In genomic region chr11:118872403-118872821, GRCh38 we compare ENCODE assay signal across 13 cellular contexts. TPM values are rescaled to one million over a fixed set of nuclear protein-coding genes. Genes with fewer than 3 reads are reported as not detected.
DNase-seq lines count a peak whose midpoint lies in the region; ATAC-seq and TF ChIP-seq lines count a peak whose summit lies in the region.
"Had no signal": no experiment of that assay in that cellular context is flagged by ENCODE, and none has a peak within 500 bp of the region (broad histone marks: within the 10 kb centered on the region; RNA-seq: fewer than 3 reads in every experiment).

No MANE protein-coding gene starts in this region.

- peaks cover 56% of the 10 kb centered on the region for H3K4me1 Mint-ChIP-seq in activated T-helper 2 cell treated with anti-CD3 and anti-CD28 coated beads, Interferon-gamma antibody, Interleukin-2, Interleukin-4, amounts not matched to agents 10 μg/mL and 5 μg/mL and 100 μg/mL, durations not matched to agents 14 hours and 24 hours and 36 hours (ENCODE audit: low read depth)
- peaks cover 11% of the 10 kb centered on the region for H3K4me1 Mint-ChIP-seq in HFFc6 (ENCODE audit: low read depth)

- H3K79me2 ChIP-seq in OCI-LY1 (ENCODE audit: insufficient read depth, low read length), result no peaks in the 10 kb centered on the region

- no peaks in the 10 kb centered on the region for H3K36me3 Mint-ChIP-seq in activated T-helper 2 cell treated with anti-CD3 and anti-CD28 coated beads, Interferon-gamma antibody, Interleukin-2, Interleukin-4, amounts not matched to agents 10 μg/mL and 5 μg/mL and 100 μg/mL, durations not matched to agents 14 hours and 24 hours and 36 hours (ENCODE audit: low read depth)
- no peaks in the 10 kb centered on the region for H3K36me3 Mint-ChIP-seq in HFFc6 (ENCODE audit: low read depth)

- H3K9me2 ChIP-seq in OCI-LY1 (ENCODE audit: low read depth, low read length), result no peaks in the 10 kb centered on the region

- H3K4me3 Mint-ChIP-seq in activated T-helper 2 cell treated with anti-CD3 and anti-CD28 coated beads, Interferon-gamma antibody, Interleukin-2, Interleukin-4, amounts not matched to agents 10 μg/mL and 5 μg/mL and 100 μg/mL, durations not matched to agents 14 hours and 24 hours and 36 hours (ENCODE audit: low read depth), result no peak overlapping the region
- H3K4me3 Mint-ChIP-seq in HFFc6, result no peak overlapping the region

- peak overlapping the region; percentile 59 for H3K27ac Mint-ChIP-seq in activated T-helper 2 cell treated with anti-CD3 and anti-CD28 coated beads, Interferon-gamma antibody, Interleukin-2, Interleukin-4, amounts not matched to agents 10 μg/mL and 5 μg/mL and 100 μg/mL, durations not matched to agents 14 hours and 24 hours and 36 hours
- H3K27ac Mint-ChIP-seq in HFFc6, result no peak overlapping the region

- peak; percentile 41 for ATAC-seq in GM18499 (IDR thresholded peaks at IDR 0.05; ENCODE audit: insufficient read depth, unreplicated experiment)
- no peak for ATAC-seq in GM18870 (IDR thresholded peaks at IDR 0.05; ENCODE audit: unreplicated experiment)
- ATAC-seq: Right ventricle myocardium inferior had no signal

- H3K27ac ChIP-seq in OCI-LY1 (ENCODE audit: low read depth, low read length, poor library complexity, severe bottlenecking) (peak overlapping the region; percentile 97), ovary (no peak overlapping the region)

- H3K27me3 Mint-ChIP-seq in activated T-helper 2 cell treated with anti-CD3 and anti-CD28 coated beads, Interferon-gamma antibody, Interleukin-2, Interleukin-4, amounts not matched to agents 10 μg/mL and 5 μg/mL and 100 μg/mL, durations not matched to agents 14 hours and 24 hours and 36 hours (ENCODE audit: low read depth), result no peaks in the 10 kb centered on the region
- peaks cover 2% of the 10 kb centered on the region; the same call in 1 of the 2 replicates for H3K27me3 Mint-ChIP-seq in HFFc6 (ENCODE audit: insufficient read depth)

- H3K9me3 Mint-ChIP-seq in activated T-helper 2 cell treated with anti-CD3 and anti-CD28 coated beads, Interferon-gamma antibody, Interleukin-2, Interleukin-4, amounts not matched to agents 10 μg/mL and 5 μg/mL and 100 μg/mL, durations not matched to agents 14 hours and 24 hours and 36 hours, result no peaks in the 10 kb centered on the region
- no peaks in the 10 kb centered on the region for H3K9me3 Mint-ChIP-seq in HFFc6

- H3K9ac ChIP-seq in OCI-LY1 (ENCODE audit: low read length), result peak overlapping the region; percentile 56

- H3K4me2 ChIP-seq in OCI-LY1 (ENCODE audit: low read length), result peak overlapping the region; percentile 59

- no peaks in the 10 kb centered on the region for H3K36me3 ChIP-seq in OCI-LY1 (ENCODE audit: insufficient read depth, low read length)
- H3K36me3 ChIP-seq in ovary, result no peaks in the 10 kb centered on the region

- peak; percentile 38 for DNase-seq in activated T-helper 2 cell treated with anti-CD3 and anti-CD28 coated beads, Interferon-gamma antibody, Interleukin-2, Interleukin-4, amounts not matched to agents 10 μg/mL and 5 μg/mL and 100 μg/mL, durations not matched to agents 14 hours and 24 hours and 36 hours (ENCODE audit: low spot score)
- DNase-seq in ovary (peak; percentile 65 to 83 (median 70)), CD1c-positive myeloid dendritic cell (ENCODE audit: extremely low spot score) (no peak), HFFc6 (no peak), DMS153 (lab: John Stamatoyannopoulos, UW) (no peak)
- DNase-seq: NCI-H187 treated with DMSO at 0.1 percent for 48 hours had no signal

- no peaks in the 10 kb centered on the region for H4K20me1 ChIP-seq in OCI-LY1 (ENCODE audit: insufficient read depth, low read length)

- H3F3A ChIP-seq in OCI-LY1 (ENCODE audit: insufficient read depth, low read length), result no peaks in the 10 kb centered on the region

- intact Hi-C loops in activated T-helper 2 cell treated with anti-CD3 and anti-CD28 coated beads, Interferon-gamma antibody, Interleukin-2, Interleukin-4, amounts not matched to agents 10 μg/mL and 5 μg/mL and 100 μg/mL, durations not matched to agents 14 hours and 24 hours and 36 hours (cut with micrococcal nuclease), result no loop called here
- intact Hi-C loops in ovary (cut with DNase I), result no loop called here

- H3K27me3 ChIP-seq in OCI-LY1 (ENCODE audit: insufficient read depth, low read length), result no peaks in the 10 kb centered on the region
- no peaks in the 10 kb centered on the region for H3K27me3 ChIP-seq in ovary

- H3K9me3 ChIP-seq in OCI-LY1 (ENCODE audit: low read length) (no peaks in the 10 kb centered on the region), ovary (no peaks in the 10 kb centered on the region)

- no peak for TF ChIP-seq POLR2A in ovary (IDR thresholded peaks at IDR 0.05)

- WGBS in ovary, 3 donors, result 34 to 43% (median 41%) methylated on average over 17 of the region's 17 CpGs

- H3K4me1 ChIP-seq in OCI-LY1 (ENCODE audit: insufficient read depth, low read length, severe bottlenecking) (peaks cover 90% of the 10 kb centered on the region), ovary (ENCODE audit: insufficient read depth) (peaks cover 10% of the 10 kb centered on the region)

- no peak overlapping the region for H2AFZ ChIP-seq in OCI-LY1 (ENCODE audit: low read length)

- TF ChIP-seq CTCF in OCI-LY1 (IDR thresholded peaks at IDR 0.05; ENCODE audit: low read length) (no peak), ovary (IDR thresholded peaks at IDR 0.05) (no peak), HFFc6 (IDR thresholded peaks at IDR 0.05) (no peak)

- no peak for TF ChIP-seq EP300 in ovary (IDR thresholded peaks at IDR 0.05)

- H3K4me3 ChIP-seq in OCI-LY1 (ENCODE audit: low read depth, low read length, poor library complexity, severe bottlenecking) (peak overlapping the region; percentile 33), ovary (no peak overlapping the region)

RNA-seq across cellular contexts. Expression of gene CXCR5, which starts 11.3 kb away (rescaled TPM):
- total RNA-seq in activated T-helper 2 cell treated with anti-CD3 and anti-CD28 coated beads, Interferon-gamma antibody, Interleukin-2, Interleukin-4, amounts not matched to agents 10 μg/mL and 5 μg/mL and 100 μg/mL, durations not matched to agents 14 hours and 24 hours and 36 hours, result 7.5 and 8.1 TPM in 2 replicates
- total RNA-seq in ovary, result under 1 TPM in 1 of 7 donors, not detected in 6; 0.05 TPM
- polyA plus RNA-seq in ovary, result under 1 TPM in 1 of 2 donors, not detected in 1; 0.17 TPM
- under 1 TPM in 1 of 6 experiments, not detected in 5; 0.06 TPM for total RNA-seq in HFFc6 (2021; fragmentation: NEBNext Ultra II Directional; extraction: Animal tissue kit (Norgen Biotek cat#: 25700))
- total RNA-seq: Daoy, epithelial cell of proximal tubule, Right ventricle myocardium inferior had no signal
- polyA plus RNA-seq: keratinocyte had no signal

RNA-seq across cellular contexts. Expression of gene BCL9L, which starts 53.3 kb away (rescaled TPM):
- total RNA-seq in activated T-helper 2 cell treated with anti-CD3 and anti-CD28 coated beads, Interferon-gamma antibody, Interleukin-2, Interleukin-4, amounts not matched to agents 10 μg/mL and 5 μg/mL and 100 μg/mL, durations not matched to agents 14 hours and 24 hours and 36 hours, result 21.9 and 23.7 TPM in 2 replicates
- total RNA-seq in ovary, result 100 to 1,000 TPM in 1 of 7 donors, 10 to 100 TPM in 6; 12.9 to 145 (median 79.9) TPM
- polyA plus RNA-seq in ovary, result 10 to 100 TPM in 1 of 2 donors, 1 to 10 TPM in 1; 5.5 to 31.2 TPM
- total RNA-seq in HFFc6 (2021; fragmentation: NEBNext Ultra II Directional; extraction: Animal tissue kit (Norgen Biotek cat#: 25700)), result 100 to 1,000 TPM; 120 to 135 (median 127) TPM

Comparison
In these comparisons a context has a peak if more than half of its experiments do, and no peak if none do; other contexts are left out.
1. DNase-seq: peak in activated T-helper 2 cell treated with anti-CD3 and anti-CD28 coated beads, Interferon-gamma antibody, Interleukin-2, Interleukin-4, amounts not matched to agents 10 μg/mL and 5 μg/mL and 100 μg/mL, durations not matched to agents 14 hours and 24 hours and 36 hours (single experiment) and ovary (5 of 5); none in CD1c-positive myeloid dendritic cell (single experiment), HFFc6 (single experiment) and DMS153 (single experiment).